In genomic region chr5:135191084-135191826, GRCh38 we compare ENCODE assay signal across 8 cellular contexts.
DNase-seq lines count a peak whose midpoint lies in the region; ATAC-seq, FAIRE-seq and TF ChIP-seq lines count a peak whose summit lies in the region.

No MANE protein-coding gene starts in this region.

- H3K27me3 Mint-ChIP-seq in activated naive CD8-positive, alpha-beta T cell treated with anti-CD3 and anti-CD28 coated beads, Interleukin-2, amount 50 U/mL, for 24 hours: peaks cover 32% of the 10 kb centered on the region

- H3K9me3 ChIP-seq in Loucy (ENCODE audit: insufficient read depth, low read depth, low read length): no peaks in the 10 kb centered on the region
- no peaks in the 10 kb centered on the region for H3K9me3 ChIP-seq in SU-DHL-6 (ENCODE audit: insufficient read depth, low read length)
- H3K9me3 ChIP-seq in left ventricle myocardium inferior (replicated peaks): peaks cover 3% of the 10 kb centered on the region

- no peaks in the 10 kb centered on the region for H3K36me3 Mint-ChIP-seq in activated naive CD8-positive, alpha-beta T cell treated with anti-CD3 and anti-CD28 coated beads, Interleukin-2, amount 50 U/mL, for 24 hours (ENCODE audit: low read depth)

- no peaks in the 10 kb centered on the region for H3K9me2 ChIP-seq in Loucy (replicated peaks; ENCODE audit: low read depth, low read length)
- no peaks in the 10 kb centered on the region for H3K9me2 ChIP-seq in SU-DHL-6 (replicated peaks; ENCODE audit: insufficient read depth, low read length)

- no peaks in the 10 kb centered on the region for H3K9me3 Mint-ChIP-seq in activated naive CD8-positive, alpha-beta T cell treated with anti-CD3 and anti-CD28 coated beads, Interleukin-2, amount 50 U/mL, for 24 hours

- no peaks in the 10 kb centered on the region for H4K20me1 ChIP-seq in Loucy (ENCODE audit: insufficient read depth, low read length, poor library complexity, severe bottlenecking)
- no peaks in the 10 kb centered on the region for H4K20me1 ChIP-seq in SU-DHL-6 (ENCODE audit: low read depth, low read length)

- no peak overlapping the region for H3K27ac Mint-ChIP-seq in activated naive CD8-positive, alpha-beta T cell treated with anti-CD3 and anti-CD28 coated beads, Interleukin-2, amount 50 U/mL, for 24 hours

- peaks cover 1% of the 10 kb centered on the region for H3K4me1 Mint-ChIP-seq in activated naive CD8-positive, alpha-beta T cell treated with anti-CD3 and anti-CD28 coated beads, Interleukin-2, amount 50 U/mL, for 24 hours

- H3F3A ChIP-seq in Loucy (ENCODE audit: low read depth) (no peaks in the 10 kb centered on the region), SU-DHL-6 (ENCODE audit: insufficient read depth) (no peaks in the 10 kb centered on the region)

- H3K4me2 ChIP-seq in Loucy (ENCODE audit: low read depth, low read length, poor library complexity, severe bottlenecking): no peak overlapping the region
- peak overlapping the region; percentile 34 for H3K4me2 ChIP-seq in SU-DHL-6 (ENCODE audit: low read depth, low read length, poor library complexity, severe bottlenecking)

- peak overlapping the region; percentile 49 for H3K4me3 Mint-ChIP-seq in activated naive CD8-positive, alpha-beta T cell treated with anti-CD3 and anti-CD28 coated beads, Interleukin-2, amount 50 U/mL, for 24 hours

- no peak overlapping the region for H3K4me3 ChIP-seq in Loucy (ENCODE audit: low read length, poor library complexity, severe bottlenecking)
- no peak overlapping the region for H3K4me3 ChIP-seq in SU-DHL-6 (ENCODE audit: insufficient read depth, low read length, poor library complexity, severe bottlenecking)
- H3K4me3 ChIP-seq in left ventricle myocardium inferior: peak overlapping the region; percentile 61

- no peak overlapping the region for H3K27ac ChIP-seq in SU-DHL-6 (ENCODE audit: low read depth, low read length)
- H3K27ac ChIP-seq in left ventricle myocardium inferior (replicated peaks): no peak overlapping the region

- intact Hi-C loops in left ventricle myocardium inferior (cut with micrococcal nuclease): no loop called here

- TF ChIP-seq CTCF in Loucy (conservative IDR thresholded peaks at IDR 0.05; ENCODE audit: low read length) (peak; percentile 68), SU-DHL-6 (IDR thresholded peaks at IDR 0.05; ENCODE audit: insufficient read depth, low read length, poor library complexity, severe bottlenecking) (peak; percentile 77), left ventricle myocardium inferior (IDR thresholded peaks at IDR 0.05; ENCODE audit: borderline replicate concordance) (peak; percentile 87)

- H3K9ac ChIP-seq in Loucy (ENCODE audit: low read depth, low read length, poor library complexity, severe bottlenecking) (no peak overlapping the region), SU-DHL-6 (ENCODE audit: low read length) (no peak overlapping the region)

- DNase-seq in DMS79 (lab: John Stamatoyannopoulos, UW) (peak; percentile 51), left ventricle myocardium inferior (peak; percentile 61), putamen (ENCODE audit: low spot score) (peak; percentile 39), urothelium cell line (ENCODE audit: low spot score) (peak; percentile 81)
- peak; percentile 78 for DNase-seq in activated naive CD8-positive, alpha-beta T cell treated with anti-CD3 and anti-CD28 coated beads, Interleukin-2, amount 50 U/mL, for 24 hours

- H3K27me3 ChIP-seq in Loucy (ENCODE audit: insufficient read depth, low read length, poor library complexity, severe bottlenecking) (no peaks in the 10 kb centered on the region), SU-DHL-6 (ENCODE audit: low read length) (no peaks in the 10 kb centered on the region), left ventricle myocardium inferior (ENCODE audit: low read depth) (peaks cover 77% of the 10 kb centered on the region)

- no peaks in the 10 kb centered on the region for H3K36me3 ChIP-seq in Loucy (ENCODE audit: insufficient read depth, low read length)
- no peaks in the 10 kb centered on the region for H3K36me3 ChIP-seq in SU-DHL-6 (ENCODE audit: low read length)
- no peaks in the 10 kb centered on the region for H3K36me3 ChIP-seq in left ventricle myocardium inferior

- H3K79me2 ChIP-seq in Loucy (ENCODE audit: insufficient read depth, low read length) (no peaks in the 10 kb centered on the region), SU-DHL-6 (ENCODE audit: insufficient read depth, low read length) (no peaks in the 10 kb centered on the region)

- H3K4me1 ChIP-seq in Loucy (ENCODE audit: insufficient read depth, low read length, poor library complexity, severe bottlenecking) (no peaks in the 10 kb centered on the region), left ventricle myocardium inferior (peaks cover 24% of the 10 kb centered on the region)

- ATAC-seq in GM21737 (IDR thresholded peaks at IDR 0.05; ENCODE audit: unreplicated experiment): peak; percentile 85
- peak; percentile 96 for ATAC-seq in activated naive CD8-positive, alpha-beta T cell treated with anti-CD3 and anti-CD28 coated beads, Interleukin-2, amount 50 U/mL, for 24 hours

- no peak overlapping the region for H2AFZ ChIP-seq in Loucy (ENCODE audit: low read length)
- H2AFZ ChIP-seq in SU-DHL-6 (ENCODE audit: low read depth, low read length, severe bottlenecking): peak overlapping the region; percentile 46

- no peak for FAIRE-seq in urothelium cell line (lab: Jason Lieb, UNC)
